Comparison of ENCODE assay signal across 15 cellular contexts in genomic region chr5:1339818-1340210, GRCh38. TPM values are rescaled to one million over a fixed set of nuclear protein-coding genes. Genes with fewer than 3 reads are reported as not detected.
"Had no signal": no experiment of that assay in that cellular context is flagged by ENCODE, and none has a peak within 500 bp of the region (broad histone marks: within the 10 kb centered on the region; RNA-seq: fewer than 3 reads in every experiment).

No MANE protein-coding gene starts in this region.

RNA-seq across cellular contexts. Expression of gene TERT, which starts 44.9 kb away (rescaled TPM):
- total RNA-seq: cerebellum, esophagus mucosa, gastrocnemius medialis, glomerular endothelial cell, heart left ventricle, hepatocyte, kidney epithelial cell, left cardiac atrium, lung microvascular endothelial cell, psoas muscle, renal cortical epithelial cell, right cardiac atrium, thoracic aorta, tibial nerve had no signal
- polyA plus RNA-seq: heart left ventricle, ovary, psoas muscle, right cardiac atrium had no signal
